ENCODE assay signal across 8 cellular contexts in the genomic region with DNA sequence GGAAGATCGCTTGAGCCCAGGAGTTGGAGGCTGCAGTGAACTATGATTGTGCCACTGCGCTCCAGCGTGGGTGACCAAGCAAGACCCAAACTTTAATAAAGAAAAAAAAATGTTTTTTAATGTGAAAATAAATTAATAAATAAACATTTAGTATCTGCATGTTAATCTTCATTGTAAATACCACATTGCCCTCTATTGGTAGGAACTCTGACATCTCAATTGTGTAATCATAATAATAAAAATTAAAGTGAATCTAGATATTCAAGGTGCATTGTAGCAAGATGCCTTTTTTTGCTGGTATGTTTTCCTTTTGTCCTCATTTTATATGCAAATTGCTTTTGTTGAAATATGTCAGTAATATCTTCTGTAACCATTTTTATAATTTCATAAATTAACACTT.
DNase-seq lines count a peak whose midpoint lies in the region; ATAC-seq, FAIRE-seq and TF ChIP-seq lines count a peak whose summit lies in the region.

No MANE protein-coding gene starts in this region.

- no peak for FAIRE-seq in endothelial cell of umbilical vein (lab: Jason Lieb, UNC)

- H3K79me2 ChIP-seq in endothelial cell of umbilical vein (ENCODE audit: control insufficient read depth, insufficient read depth, low read length) = no peaks in the 10 kb centered on the region

- H3K36me3 ChIP-seq in endothelial cell of umbilical vein (ENCODE audit: control insufficient read depth in 2 of 2, extremely low read depth in 1 of 2, insufficient read depth in 2 of 2, low read length in 2 of 2) (peaks cover 0 to 4% of the 10 kb centered on the region in 2 experiments), sigmoid colon (peaks cover 0 to 34% (median 4%) of the 10 kb centered on the region in 4 donors), BE2C (no peaks in the 10 kb centered on the region)

- no peak for TF ChIP-seq EP300 in sigmoid colon (IDR thresholded peaks at IDR 0.05)

- dilution Hi-C loops in endothelial cell of umbilical vein (cut with MboI; ENCODE audit: extremely low pct_ligation_motif_present, low sequenced_read_pairs) = no loop called here

- no peaks in the 10 kb centered on the region for H3K27me3 ChIP-seq in endothelial cell of umbilical vein (ENCODE audit: control insufficient read depth in 2 of 2, insufficient read depth in 2 of 2, low read length in 2 of 2)
- H3K27me3 ChIP-seq in sigmoid colon = no peaks in the 10 kb centered on the region
- no peaks in the 10 kb centered on the region for H3K27me3 ChIP-seq in BE2C

- intact Hi-C loops in endothelial cell of umbilical vein (cut with micrococcal nuclease) = loop anchor here (1.0 kb wide), 2 partner anchors 274 to 462 kb away; no protein-coding TSS in a partner anchor
- intact Hi-C loops in sigmoid colon (cut with DNase I) = loop anchor here (1.0 to 5.0 kb wide), 3 partner anchors 275 to 462 kb away; no protein-coding TSS in a partner anchor

- H3K9me1 ChIP-seq in endothelial cell of umbilical vein (replicated peaks; ENCODE audit: control insufficient read depth, extremely low read depth, insufficient read depth, low read length) = no peaks in the 10 kb centered on the region

- H3K4me1 ChIP-seq in endothelial cell of umbilical vein (ENCODE audit: control insufficient read depth, extremely low read depth, insufficient read depth, low read length) (peaks cover 5% of the 10 kb centered on the region), sigmoid colon (peaks cover 0 to 12% (median 11%) of the 10 kb centered on the region in 4 donors), BE2C (no peaks in the 10 kb centered on the region)

- POLR2A ChIA-PET in endothelial cell of umbilical vein (lab: Charles Lee) = no interaction called here

- WGBS in sigmoid colon, 2 donors = 89 to 94% methylated on average over 3 of the region's 3 CpGs

- no peak overlapping the region for H3K4me2 ChIP-seq in endothelial cell of umbilical vein (ENCODE audit: insufficient read depth, low read length)

- H3K4me3 ChIP-seq in endothelial cell of umbilical vein (replicated peaks in 1 of 3; ENCODE audit: insufficient read depth in 1 of 3, low read depth in 1 of 3, low read length in 3 of 3) = no peak overlapping the region
- no peak overlapping the region for H3K4me3 ChIP-seq in sigmoid colon
- H3K4me3 ChIP-seq in BE2C (ENCODE audit: low read depth, low read length) = no peak overlapping the region

- TF ChIP-seq POLR2A in endothelial cell of umbilical vein (IDR thresholded peaks at IDR 0.05; ENCODE audit: low read depth, low read length) = no peak
- no peak for TF ChIP-seq POLR2A in sigmoid colon (IDR thresholded peaks at IDR 0.05)

- H2AFZ ChIP-seq in endothelial cell of umbilical vein (ENCODE audit: low read depth, low read length) = no peak overlapping the region

- no peaks in the 10 kb centered on the region for H4K20me1 ChIP-seq in endothelial cell of umbilical vein (replicated peaks; ENCODE audit: control insufficient read depth, extremely low read depth, insufficient read depth, low read length)

- no peak overlapping the region for H3K27ac ChIP-seq in endothelial cell of umbilical vein (ENCODE audit: insufficient read depth, low read depth, low read length)
- no peak overlapping the region for H3K27ac ChIP-seq in sigmoid colon

- H3K9me3 ChIP-seq in endothelial cell of umbilical vein (replicated peaks; ENCODE audit: control insufficient read depth, insufficient read depth, low read length) = no peaks in the 10 kb centered on the region
- no peaks in the 10 kb centered on the region for H3K9me3 ChIP-seq in sigmoid colon
- H3K9me3 ChIP-seq in BE2C = no peaks in the 10 kb centered on the region

- peak; percentile 47 for DNase-seq in DMS 273 (lab: John Stamatoyannopoulos, UW; ENCODE audit: unreplicated experiment)
- DNase-seq in DMS 273 treated with DMSO at 0.1 percent for 48 hours (lab: John Stamatoyannopoulos, UW) = no peak
- peak; percentile 8 to 31 for DNase-seq in NCI-H526 (lab: John Stamatoyannopoulos, UW)
- DNase-seq in endothelial cell of umbilical vein (ENCODE audit: low read depth, low spot score) = peak; percentile 66
- no peak for DNase-seq in sigmoid colon
- no peak for DNase-seq in stimulated activated CD4-positive, alpha-beta T cell treated with anti-CD3 and anti-CD28 coated beads, Interleukin-4, amount 100 ng/mL, for 1 hour
- DNase-seq in BE2C = no peak

- no peak for ATAC-seq in GM19397 (IDR thresholded peaks at IDR 0.05; ENCODE audit: unreplicated experiment)

- no peak overlapping the region for H3K9ac ChIP-seq in endothelial cell of umbilical vein (replicated peaks; ENCODE audit: extremely low read depth, insufficient read depth, low read length)

- no TSS peak for BruUV-seq in endothelial cell of umbilical vein (replicated peaks; lab: Mats Ljungman, UMichigan)

- CTCF ChIA-PET in endothelial cell of umbilical vein (lab: Charles Lee) = interaction anchor here (0.7 to 4.2 kb wide), 12 partner anchors 9 to 471 kb away, joined by 3 to 70 read pairs (median 4); a partner anchor contains a TSS

- TF ChIP-seq CTCF in endothelial cell of umbilical vein (IDR thresholded peaks at IDR 0.05; ENCODE audit: extremely low read depth in 1 of 2, insufficient read depth in 1 of 2, low read depth in 1 of 2, low read length in 2 of 2) (peak; percentile 10 to 22), sigmoid colon (IDR thresholded peaks at IDR 0.05) (peak; percentile 35 to 46 (median 42)), BE2C (IDR thresholded peaks at IDR 0.05; ENCODE audit: low read depth, low read length) (no peak; the same call in 1 of the 2 replicates)

TF ChIP-seq in endothelial cell of umbilical vein, 7 proteins besides CTCF, POLR2A, EP300 and RAD21:
- no peak for TF ChIP-seq JUN (IDR thresholded peaks at IDR 0.05; ENCODE audit: borderline replicate concordance, insufficient read depth, insufficient read length, low read depth)
- no peak for TF ChIP-seq FOS (IDR thresholded peaks at IDR 0.05; ENCODE audit: borderline replicate concordance, insufficient read depth, low read length)
- TF ChIP-seq MYC (IDR thresholded peaks at IDR 0.05; ENCODE audit: low read depth, low read length) = no peak
- TF ChIP-seq, protein P1, sequence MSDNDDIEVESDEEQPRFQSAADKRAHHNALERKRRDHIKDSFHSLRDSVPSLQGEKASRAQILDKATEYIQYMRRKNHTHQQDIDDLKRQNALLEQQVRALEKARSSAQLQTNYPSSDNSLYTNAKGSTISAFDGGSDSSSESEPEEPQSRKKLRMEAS (IDR thresholded peaks at IDR 0.05; ENCODE audit: insufficient read depth, insufficient read length) = no peak
- no peak for TF ChIP-seq EZH2 (IDR thresholded peaks at IDR 0.05; ENCODE audit: borderline replicate concordance, low read depth, low read length, severe bottlenecking)
- no peak for TF ChIP-seq GATA2 (IDR thresholded peaks at IDR 0.05; ENCODE audit: insufficient read depth, insufficient read length, low read depth, low read length)
- TF ChIP-seq POLR2AphosphoS5 (IDR thresholded peaks at IDR 0.05; ENCODE audit: insufficient read depth, low read depth, low read length) = no peak

Comparison
In these comparisons a context has a peak if more than half of its experiments do, and no peak if none do; other contexts are left out.
1. DNase-seq: peak in DMS 273 (single experiment), NCI-H526 (2 of 2) and endothelial cell of umbilical vein (single experiment); none in DMS 273 treated with DMSO at 0.1 percent for 48 hours (single experiment), sigmoid colon (single experiment), stimulated activated CD4-positive, alpha-beta T cell treated with anti-CD3 and anti-CD28 coated beads, Interleukin-4, amount 100 ng/mL, for 1 hour (single experiment) and BE2C (single experiment).